In the genomic region with DNA sequence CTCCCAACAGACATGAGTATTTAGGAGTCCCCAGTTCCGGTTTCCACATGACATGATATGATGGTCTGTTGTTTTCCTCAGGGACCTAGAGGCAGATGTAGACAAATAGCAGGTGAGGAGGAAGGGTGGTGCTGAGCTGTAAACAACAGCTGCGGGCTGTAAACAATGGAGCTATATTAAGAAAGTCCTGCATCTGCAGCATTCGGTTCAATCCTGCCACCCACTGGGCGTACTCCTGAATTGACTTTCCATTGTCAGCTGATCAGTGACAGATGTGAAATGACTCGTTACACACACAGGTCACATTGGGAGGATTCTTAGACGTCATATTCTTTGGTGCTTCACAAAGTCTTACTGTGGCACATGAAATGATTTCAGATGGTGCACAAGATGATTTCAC, we compare ENCODE assay signal across 8 cellular contexts. TPM values are rescaled to one million over a fixed set of nuclear protein-coding genes. Genes with fewer than 3 reads are reported as not detected.
DNase-seq lines count a peak whose midpoint lies in the region; ATAC-seq, FAIRE-seq and TF ChIP-seq lines count a peak whose summit lies in the region.

No MANE protein-coding gene starts in this region.

- H3K4me1 ChIP-seq in heart left ventricle, result peaks cover 0 to 5% (median 0%) of the 10 kb centered on the region in 12 donors

- intact Hi-C loops in heart left ventricle (cut with DNase I), result loop anchor here in 1 of 10 donors (2.0 kb wide), 1 partner anchor 30 kb away; a partner anchor contains a TSS

- H3K9me3 ChIP-seq in AG04450 (ENCODE audit: control insufficient read depth, insufficient read depth, low read length) (no peaks in the 10 kb centered on the region), heart left ventricle (no peaks in the 10 kb centered on the region)

- 18 to 29% (median 23%) methylated on average over 6 of the region's 6 CpGs for WGBS in heart left ventricle, 4 donors

- no peaks in the 10 kb centered on the region for H3K36me3 ChIP-seq in heart left ventricle

- TF ChIP-seq CTCF in AG04450 (IDR thresholded peaks at IDR 0.05; ENCODE audit: low read depth, low read length) (0 out of 2 replicates have a peak, but pooled peaks have one; percentile 26), GM12875 (IDR thresholded peaks at IDR 0.05; ENCODE audit: borderline replicate concordance, insufficient read depth, low read depth, low read length) (peak; percentile 47), HFF-Myc (IDR thresholded peaks at IDR 0.05; ENCODE audit: low read depth, low read length, missing control alignments) (peak; percentile 32), LNCaP clone FGC (IDR thresholded peaks at IDR 0.05; ENCODE audit: control insufficient read depth, extremely low read depth, insufficient read depth) (peak; percentile 67), heart left ventricle (IDR thresholded peaks at IDR 0.05) (peak; percentile 33 to 69 (median 51))

- ATAC-seq in heart left ventricle, result peak; percentile 69 to 93 (median 79)

- DNase-seq in AG04450 (ENCODE audit: low read depth, low spot score), result no peak
- peak; percentile 37 for DNase-seq in HFF-Myc (ENCODE audit: extremely low read depth, low read depth)
- DNase-seq in LNCaP clone FGC (ENCODE audit: low read depth), result peak; percentile 30
- DNase-seq in UCSD-AML1 (lab: John Stamatoyannopoulos, UW; ENCODE audit: unreplicated experiment), result peak; percentile 48
- peak in 4 of 5 donors; percentile 36 to 45 (median 42) for DNase-seq in heart left ventricle
- DNase-seq in stimulated activated CD8-positive, alpha-beta memory T cell treated with anti-CD3 and anti-CD28 coated beads, Interleukin-4, amount 100 ng/mL, for 48 hours, result peak; percentile 37
- no peak for DNase-seq in frontal cortex (ENCODE audit: low spot score in 2 of 2)

- FAIRE-seq in frontal cortex (lab: Jason Lieb, UNC), result no peak

- TF ChIP-seq POLR2A in heart left ventricle (IDR thresholded peaks at IDR 0.05), result no peak

- CTCF ChIA-PET in AG04450 (lab: Charles Lee), result interaction anchor here (1.1 to 1.5 kb wide), 2 partner anchors 32 to 48 kb away, joined by 3 to 6 read pairs; a partner anchor contains a TSS

- H3K27me3 ChIP-seq in AG04450 (ENCODE audit: control insufficient read depth, insufficient read depth, low read length) (peaks cover 5% of the 10 kb centered on the region), heart left ventricle (no peaks in the 10 kb centered on the region)

- H3K27ac ChIP-seq in AG04450 (ENCODE audit: low read depth, low read length), result no peak overlapping the region
- H3K27ac ChIP-seq in heart left ventricle, result no peak overlapping the region

- POLR2A ChIA-PET in AG04450 (lab: Yijun Ruan, JAX), result no interaction called here

- H3K4me3 ChIP-seq in AG04450 (ENCODE audit: low read depth, low read length) (no peak overlapping the region), GM12875 (ENCODE audit: low read depth, low read length) (no peak overlapping the region), HFF-Myc (replicated peaks; ENCODE audit: low read depth, low read length) (no peak overlapping the region), LNCaP clone FGC (ENCODE audit: low read depth, low read length) (no peak overlapping the region), heart left ventricle (no peak overlapping the region)

RNA-seq across cellular contexts. Expression of a gene that starts 26.8 kb away (rescaled TPM):
- polyA plus RNA-seq in AG04450 (2011; rRNA removed) (0.33 and 0.52 TPM in 2 replicates), heart left ventricle (under 1 TPM; 0.51 to 0.80 TPM)
- polyA minus RNA-seq in AG04450 (2011; rRNA and poly(A)+ RNA removed), result 0.17 and 0.41 TPM in 2 replicates
- total RNA-seq in heart left ventricle (1 to 10 TPM in 7 of 9 donors, under 1 TPM in 2; 0.44 to 2.6 (median 1.6) TPM), frontal cortex (0.41 TPM)

RNA-seq across cellular contexts. Expression of a gene that starts 30.9 kb away (rescaled TPM):
- polyA plus RNA-seq in AG04450 (2011; rRNA removed), result 9.1 and 10.0 TPM in 2 replicates
- polyA minus RNA-seq in AG04450 (2011; rRNA and poly(A)+ RNA removed), result 11.1 and 11.9 TPM in 2 replicates
- 10 to 100 TPM; 10.1 to 17.4 (median 15.1) TPM for total RNA-seq in heart left ventricle
- 1 to 10 TPM; 2.7 to 6.6 TPM for polyA plus RNA-seq in heart left ventricle
- 13.0 TPM for total RNA-seq in frontal cortex

RNA-seq across cellular contexts. Expression of a gene that starts 53.3 kb away (rescaled TPM):
- polyA plus RNA-seq in AG04450 (2011; rRNA removed) (40.6 and 56.2 TPM in 2 replicates), heart left ventricle (10 to 100 TPM; 40.1 to 89.0 TPM)
- 5.2 and 9.0 TPM in 2 replicates for polyA minus RNA-seq in AG04450 (2011; rRNA and poly(A)+ RNA removed)
- total RNA-seq in heart left ventricle (10 to 100 TPM; 30.9 to 49.6 (median 42.5) TPM), frontal cortex (51.4 TPM)

RNA-seq across cellular contexts. Expression of a gene that starts 57.0 kb away (rescaled TPM):
- polyA plus RNA-seq in AG04450 (2011; rRNA removed), result not detected in 2 replicates
- polyA minus RNA-seq in AG04450 (2011; rRNA and poly(A)+ RNA removed), result 0.09 TPM in 1 of 2 replicates, not detected in the other
- total RNA-seq in heart left ventricle, result not detected
- not detected for polyA plus RNA-seq in heart left ventricle
- not detected for total RNA-seq in frontal cortex

Comparison
In these comparisons a context has a peak if more than half of its experiments do, and no peak if none do; other contexts are left out.
1. DNase-seq: peak in HFF-Myc (single experiment), LNCaP clone FGC (single experiment), UCSD-AML1 (single experiment), heart left ventricle (4 of 5) and stimulated activated CD8-positive, alpha-beta memory T cell treated with anti-CD3 and anti-CD28 coated beads, Interleukin-4, amount 100 ng/mL, for 48 hours (single experiment); none in AG04450 (single experiment) and frontal cortex (0 of 2).
2. Peak in every context shown above with its lines, with median percentiles within 50 percentile points of each other: CTCF ChIP-seq.